In genomic region chr6:137870744-137871247, GRCh38 we compare ENCODE assay signal across 1 cellular context.
TF ChIP-seq lines count a peak whose summit lies in the region.

No MANE protein-coding gene starts in this region.

TF ChIP-seq in GM12878, 131 proteins besides CTCF, POLR2A, EP300 and RAD21 (continued from another document):
- TF ChIP-seq CUX1 (IDR thresholded peaks at IDR 0.05; ENCODE audit: insufficient replicate concordance, low read depth, low read length) (no peak), STAT3 (IDR thresholded peaks at IDR 0.05; ENCODE audit: low read depth, low read length) (no peak), SIX5 (IDR thresholded peaks at IDR 0.05; ENCODE audit: low read depth, low read length, severe bottlenecking) (no peak), HSF1 (IDR thresholded peaks at IDR 0.05; ENCODE audit: low read depth, low read length) (no peak), DPF2 (IDR thresholded peaks at IDR 0.05) (0 out of 2 replicates have a peak, but pooled peaks have one; percentile 41), RAD51 (IDR thresholded peaks at IDR 0.05) (no peak), MYC (IDR thresholded peaks at IDR 0.05; ENCODE audit: insufficient read depth, insufficient read length, insufficient replicate concordance, low read length, severe bottlenecking) (no peak), ZNF207 (IDR thresholded peaks at IDR 0.05; ENCODE audit: borderline replicate concordance) (no peak), E4F1 (IDR thresholded peaks at IDR 0.05; ENCODE audit: borderline replicate concordance, partially characterized antibody) (no peak), SMAD1 (IDR thresholded peaks at IDR 0.05; ENCODE audit: low read depth, partially characterized antibody) (peak; percentile 45), JUNB (IDR thresholded peaks at IDR 0.05) (0 out of 2 replicates have a peak, but pooled peaks have one; percentile 19), TCF3 (IDR thresholded peaks at IDR 0.05; ENCODE audit: borderline replicate concordance, insufficient read depth, low read depth, low read length) (no peak), SMC3 (IDR thresholded peaks at IDR 0.05; ENCODE audit: borderline replicate concordance, low read length) (peak; percentile 3; the same call in 1 of the 2 replicates), SUPT20H (IDR thresholded peaks at IDR 0.05; ENCODE audit: borderline replicate concordance, control insufficient read depth, low read depth, low read length) (no peak), SMARCA5 (IDR thresholded peaks at IDR 0.05) (0 out of 2 replicates have a peak, but pooled peaks have one; percentile 15), NR2F1 (conservative IDR thresholded peaks at IDR 0.05) (no peak), STAT1 (conservative IDR thresholded peaks at IDR 0.05) (no peak), CREB1 (IDR thresholded peaks at IDR 0.05; ENCODE audit: low read depth) (0 out of 2 replicates have a peak, but pooled peaks have one; percentile 11), ZNF274 (IDR thresholded peaks at IDR 0.05; ENCODE audit: insufficient read depth, insufficient read length) (no peak), ZZZ3 (IDR thresholded peaks at IDR 0.05; ENCODE audit: control insufficient read depth, insufficient read length, low read depth) (no peak), IKZF1 (conservative IDR thresholded peaks at IDR 0.05) (peak; percentile 50; the same call in 1 of the 2 replicates)
